ENCODE assay signal across 20 cellular contexts in genomic region chr15:93110502-93111040, GRCh38. TPM values are rescaled to one million over a fixed set of nuclear protein-coding genes. Genes with fewer than 3 reads are reported as not detected.
"Had no signal": no experiment of that assay in that cellular context is flagged by ENCODE, and none has a peak within 500 bp of the region (broad histone marks: within the 10 kb centered on the region; RNA-seq: fewer than 3 reads in every experiment).

No MANE protein-coding gene starts in this region.

- H3K4me3 Mint-ChIP-seq: activated CD4-positive, alpha-beta T cell treated with anti-CD3 and anti-CD28 coated beads for 36 hours; activated CD8-positive, alpha-beta memory T cell treated with anti-CD3 and anti-CD28 coated beads, Interleukin-2, amount 10 ng/mL, durations not matched to agents 7 days and 5 days; activated CD8-positive, alpha-beta T cell treated with anti-CD3 and anti-CD28 coated beads, Interleukin-2, amount 10 ng/mL, durations not matched to agents 7 days and 5 days; central memory CD8-positive, alpha-beta T cell; dendritic cell treated with granulocyte-macrophage colony-stimulating factor and Interleukin-4, amounts not matched to agents 40 ng/mL and 50 ng/mL, for 4 days; naive thymus-derived CD4-positive, alpha-beta T cell; stimulated activated naive B cell treated with anti-CD40 and anti-IgM and Interleukin-4, amounts not matched to agents 10 μg/mL and 1 μg/mL and 100 μg/mL, for 72 hours had no signal

- H3K36me3 ChIP-seq: left ventricle myocardium inferior, tibial nerve, uterus had no signal

- H3K36me3 Mint-ChIP-seq: activated CD8-positive, alpha-beta memory T cell treated with anti-CD3 and anti-CD28 coated beads, Interleukin-2, amount 10 ng/mL, durations not matched to agents 7 days and 5 days; activated naive CD4-positive, alpha-beta T cell treated with anti-CD3 and anti-CD28 coated beads, Interleukin-2, amount 50 U/mL, for 72 hours; stimulated activated naive B cell treated with anti-CD40 and anti-IgM and Interleukin-4, amounts not matched to agents 10 μg/mL and 1 μg/mL and 100 μg/mL, for 72 hours had no signal

- H3K27ac ChIP-seq: left ventricle myocardium inferior, tibial nerve, uterus had no signal

- H3K4me3 ChIP-seq: left ventricle myocardium inferior, smooth muscle cell, tibial nerve, uterus had no signal

- H3K9me3 ChIP-seq: left ventricle myocardium inferior, tibial nerve, uterus had no signal

- DNase-seq: activated CD4-positive, alpha-beta T cell treated with anti-CD3 and anti-CD28 coated beads for 36 hours; activated CD4-positive, CD25-positive, alpha-beta regulatory T cell; activated CD8-positive, alpha-beta memory T cell treated with anti-CD3 and anti-CD28 coated beads, Interleukin-2, amount 10 ng/mL, durations not matched to agents 7 days and 5 days; activated CD8-positive, alpha-beta T cell treated with anti-CD3 and anti-CD28 coated beads, Interleukin-2, amount 10 ng/mL, durations not matched to agents 7 days and 5 days; activated T-cell treated with anti-CD3 and anti-CD28 coated beads, Interleukin-2, amount 50 U/mL, for 48 hours; endodermal cell; foreskin melanocyte; left ventricle myocardium inferior; naive thymus-derived CD4-positive, alpha-beta T cell; retina; stimulated activated CD4-positive, alpha-beta T cell treated with anti-CD3 and anti-CD28 coated beads, Interleukin-1b, Interleukin-23, amount 100 ng/mL, for 48 hours; stimulated activated naive B cell treated with anti-CD40 and anti-IgM and Interleukin-4, amounts not matched to agents 10 μg/mL and 1 μg/mL and 100 μg/mL, for 72 hours; T-helper 2 cell; uterus had no signal

- H3K4me1 ChIP-seq: tibial nerve, uterus had no signal

- H3K4me1 Mint-ChIP-seq: stimulated activated naive B cell treated with anti-CD40 and anti-IgM and Interleukin-4, amounts not matched to agents 10 μg/mL and 1 μg/mL and 100 μg/mL, for 72 hours had no signal

- H3K27ac Mint-ChIP-seq: activated CD4-positive, alpha-beta T cell treated with anti-CD3 and anti-CD28 coated beads for 36 hours; activated CD8-positive, alpha-beta memory T cell treated with anti-CD3 and anti-CD28 coated beads, Interleukin-2, amount 10 ng/mL, durations not matched to agents 7 days and 5 days; activated CD8-positive, alpha-beta T cell treated with anti-CD3 and anti-CD28 coated beads, Interleukin-2, amount 10 ng/mL, durations not matched to agents 7 days and 5 days; activated naive CD4-positive, alpha-beta T cell treated with anti-CD3 and anti-CD28 coated beads, Interleukin-2, amount 50 U/mL, for 72 hours; activated T-helper 2 cell treated with anti-CD3 and anti-CD28 coated beads, Interferon-gamma antibody, Interleukin-2, Interleukin-4, amounts not matched to agents 10 μg/mL and 5 μg/mL and 100 μg/mL, durations not matched to agents 14 hours and 24 hours and 36 hours; dendritic cell treated with granulocyte-macrophage colony-stimulating factor and Interleukin-4, amounts not matched to agents 40 ng/mL and 50 ng/mL, for 4 days; endodermal cell; naive thymus-derived CD4-positive, alpha-beta T cell; stimulated activated naive B cell treated with anti-CD40 and anti-IgM and Interleukin-4, amounts not matched to agents 10 μg/mL and 1 μg/mL and 100 μg/mL, for 72 hours had no signal

- ATAC-seq: activated CD4-positive, alpha-beta T cell treated with anti-CD3 and anti-CD28 coated beads for 36 hours; activated CD8-positive, alpha-beta memory T cell treated with anti-CD3 and anti-CD28 coated beads, Interleukin-2, amount 10 ng/mL, durations not matched to agents 7 days and 5 days; activated CD8-positive, alpha-beta T cell treated with anti-CD3 and anti-CD28 coated beads, Interleukin-2, amount 10 ng/mL, durations not matched to agents 7 days and 5 days; activated naive CD4-positive, alpha-beta T cell treated with anti-CD3 and anti-CD28 coated beads, Interleukin-2, amount 50 U/mL, for 72 hours; naive thymus-derived CD4-positive, alpha-beta T cell; stimulated activated naive B cell treated with anti-CD40 and anti-IgM and Interleukin-4, amounts not matched to agents 10 μg/mL and 1 μg/mL and 100 μg/mL, for 72 hours had no signal

- H3K27me3 ChIP-seq: uterus had no signal

- H3K9me3 Mint-ChIP-seq: activated naive CD4-positive, alpha-beta T cell treated with anti-CD3 and anti-CD28 coated beads, Interleukin-2, amount 50 U/mL, for 72 hours; activated T-helper 2 cell treated with anti-CD3 and anti-CD28 coated beads, Interferon-gamma antibody, Interleukin-2, Interleukin-4, amounts not matched to agents 10 μg/mL and 5 μg/mL and 100 μg/mL, durations not matched to agents 14 hours and 24 hours and 36 hours; central memory CD8-positive, alpha-beta T cell; dendritic cell treated with granulocyte-macrophage colony-stimulating factor and Interleukin-4, amounts not matched to agents 40 ng/mL and 50 ng/mL, for 4 days; endodermal cell; stimulated activated naive B cell treated with anti-CD40 and anti-IgM and Interleukin-4, amounts not matched to agents 10 μg/mL and 1 μg/mL and 100 μg/mL, for 72 hours had no signal

RNA-seq across cellular contexts. Expression of gene RGMA, which starts 21.6 kb away (rescaled TPM):
- total RNA-seq: activated CD8-positive, alpha-beta T cell treated with anti-CD3 and anti-CD28 coated beads, Interleukin-2, amount 10 ng/mL, durations not matched to agents 7 days and 5 days; activated T-helper 2 cell treated with anti-CD3 and anti-CD28 coated beads, Interferon-gamma antibody, Interleukin-2, Interleukin-4, amounts not matched to agents 10 μg/mL and 5 μg/mL and 100 μg/mL, durations not matched to agents 14 hours and 24 hours and 36 hours had no signal
- polyA plus RNA-seq: naive thymus-derived CD4-positive, alpha-beta T cell had no signal
